Comparison of ENCODE assay signal across 18 cellular contexts in the genomic region with DNA sequence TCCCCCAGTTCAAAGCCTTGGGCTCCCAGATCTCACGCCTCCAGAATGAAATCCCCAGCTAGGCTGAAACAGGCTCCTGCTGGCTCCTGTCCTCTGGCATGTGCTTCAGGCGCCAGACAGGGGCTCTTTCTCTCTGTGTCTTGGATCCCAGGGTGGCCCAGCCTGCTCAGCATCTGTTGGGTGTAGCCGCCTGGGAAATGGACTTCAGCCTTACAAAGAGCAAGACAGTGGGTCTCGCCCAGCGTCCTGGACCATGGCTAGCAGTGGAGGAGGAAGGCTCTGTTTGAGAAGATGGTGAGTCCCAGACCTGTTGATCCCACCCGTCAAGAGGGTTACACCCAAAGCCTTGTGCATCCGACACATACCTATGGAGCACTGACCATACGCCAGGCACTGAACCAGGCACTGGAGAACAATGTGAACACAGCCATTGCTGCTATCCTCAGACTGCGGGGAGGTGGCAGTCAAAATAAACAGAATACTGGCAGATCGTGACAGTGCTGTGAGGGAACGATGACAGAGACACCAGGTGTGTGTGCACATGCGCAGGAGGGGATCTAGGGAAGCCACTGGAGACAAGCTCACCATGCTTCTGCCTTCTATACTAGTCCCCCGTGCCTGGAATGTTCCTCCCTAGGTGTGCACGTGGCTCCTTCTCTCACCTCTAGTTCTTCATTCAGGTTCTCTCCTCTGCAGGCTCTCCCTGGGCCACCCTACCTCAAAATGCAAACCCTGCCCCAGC.
DNase-seq lines count a peak whose midpoint lies in the region; ATAC-seq, FAIRE-seq and TF ChIP-seq lines count a peak whose summit lies in the region.
"Had no signal": no experiment of that assay in that cellular context is flagged by ENCODE, and none has a peak within 500 bp of the region (broad histone marks: within the 10 kb centered on the region; RNA-seq: fewer than 3 reads in every experiment).

No MANE protein-coding gene starts in this region.

- no peak overlapping the region for H3K4me3 ChIP-seq in coronary artery

- CTCF ChIA-PET in activated naive CD4-positive, alpha-beta T cell treated with anti-CD3 and anti-CD28 coated beads for 36 hours (lab: Charles Lee) = no interaction called here

- no peak for DNase-seq in stimulated activated naive CD8-positive, alpha-beta T cell treated with anti-CD3 and anti-CD28 coated beads, Interleukin-15, amount 100 ng/mL, for 72 hours
- no peak for DNase-seq in stimulated activated naive CD8-positive, alpha-beta T cell treated with anti-CD3 and anti-CD28 coated beads, Interleukin-15, Interleukin-2, amounts not matched to agents 100 U/mL and 50 U/mL, for 24 hours
- DNase-seq in coronary artery (ENCODE audit: low spot score) = peak; percentile 49
- DNase-seq in D721Med (ENCODE audit: insufficient read length, low spot score) = no peak
- no peak for DNase-seq in activated naive CD4-positive, alpha-beta T cell treated with anti-CD3 and anti-CD28 coated beads for 36 hours
- DNase-seq in NCI-H2227 (lab: John Stamatoyannopoulos, UW; ENCODE audit: unreplicated experiment) = no peak
- DNase-seq: C1 segment of cervical spinal cord; Calu3; CD4-positive, alpha-beta T cell; DND-41; GDM1; GOT3; H9 had no signal

- intact Hi-C loops in activated naive CD4-positive, alpha-beta T cell treated with anti-CD3 and anti-CD28 coated beads for 36 hours (cut with micrococcal nuclease) = no loop called here

- no peak overlapping the region for H3K27ac Mint-ChIP-seq in stimulated activated naive CD8-positive, alpha-beta T cell treated with anti-CD3 and anti-CD28 coated beads, Interleukin-15, amount 100 ng/mL, for 72 hours
- no peak overlapping the region for H3K27ac Mint-ChIP-seq in stimulated activated memory B cell treated with anti-CD40 and anti-IgM and Interleukin-4, amounts not matched to agents 10 μg/mL and 1 μg/mL and 100 μg/mL, for 72 hours
- H3K27ac Mint-ChIP-seq in activated naive CD4-positive, alpha-beta T cell treated with anti-CD3 and anti-CD28 coated beads for 36 hours = no peak overlapping the region
- H3K27ac Mint-ChIP-seq: B cell; CD4-positive, alpha-beta T cell; H9 had no signal

- TF ChIP-seq CTCF in coronary artery (IDR thresholded peaks at IDR 0.05) (no peak), D721Med (IDR thresholded peaks at IDR 0.05; ENCODE audit: insufficient read depth, missing control alignments) (no peak)

- no peak overlapping the region for H3K27ac ChIP-seq in coronary artery

- H3K4me3 Mint-ChIP-seq in stimulated activated naive CD8-positive, alpha-beta T cell treated with anti-CD3 and anti-CD28 coated beads, Interleukin-15, amount 100 ng/mL, for 72 hours = no peak overlapping the region
- no peak overlapping the region for H3K4me3 Mint-ChIP-seq in stimulated activated memory B cell treated with anti-CD40 and anti-IgM and Interleukin-4, amounts not matched to agents 10 μg/mL and 1 μg/mL and 100 μg/mL, for 72 hours
- H3K4me3 Mint-ChIP-seq in activated naive CD4-positive, alpha-beta T cell treated with anti-CD3 and anti-CD28 coated beads for 36 hours = no peak overlapping the region
- H3K4me3 Mint-ChIP-seq: B cell; CD4-positive, alpha-beta T cell; H9 had no signal

- peak; percentile 21 for ATAC-seq in stimulated activated naive CD8-positive, alpha-beta T cell treated with anti-CD3 and anti-CD28 coated beads, Interleukin-15, amount 100 ng/mL, for 72 hours
- ATAC-seq in stimulated activated naive CD8-positive, alpha-beta T cell treated with anti-CD3 and anti-CD28 coated beads, Interleukin-15, Interleukin-2, amounts not matched to agents 100 U/mL and 50 U/mL, for 24 hours = no peak
- peak; percentile 41 for ATAC-seq in stimulated activated memory B cell treated with anti-CD40 and anti-IgM and Interleukin-4, amounts not matched to agents 10 μg/mL and 1 μg/mL and 100 μg/mL, for 72 hours

- no peaks in the 10 kb centered on the region for H3K36me3 Mint-ChIP-seq in stimulated activated memory B cell treated with anti-CD40 and anti-IgM and Interleukin-4, amounts not matched to agents 10 μg/mL and 1 μg/mL and 100 μg/mL, for 72 hours
- no peaks in the 10 kb centered on the region for H3K36me3 Mint-ChIP-seq in activated naive CD4-positive, alpha-beta T cell treated with anti-CD3 and anti-CD28 coated beads for 36 hours (ENCODE audit: low read depth)

- peaks cover 32% of the 10 kb centered on the region for H3K27me3 Mint-ChIP-seq in stimulated activated naive CD8-positive, alpha-beta T cell treated with anti-CD3 and anti-CD28 coated beads, Interleukin-15, amount 100 ng/mL, for 72 hours
- H3K27me3 Mint-ChIP-seq in stimulated activated memory B cell treated with anti-CD40 and anti-IgM and Interleukin-4, amounts not matched to agents 10 μg/mL and 1 μg/mL and 100 μg/mL, for 72 hours = peaks cover 40% of the 10 kb centered on the region
- peaks cover 4% of the 10 kb centered on the region for H3K27me3 Mint-ChIP-seq in activated naive CD4-positive, alpha-beta T cell treated with anti-CD3 and anti-CD28 coated beads for 36 hours (ENCODE audit: low read depth)

- H3K4me1 Mint-ChIP-seq in stimulated activated naive CD8-positive, alpha-beta T cell treated with anti-CD3 and anti-CD28 coated beads, Interleukin-15, amount 100 ng/mL, for 72 hours = no peaks in the 10 kb centered on the region
- no peaks in the 10 kb centered on the region for H3K4me1 Mint-ChIP-seq in stimulated activated memory B cell treated with anti-CD40 and anti-IgM and Interleukin-4, amounts not matched to agents 10 μg/mL and 1 μg/mL and 100 μg/mL, for 72 hours
- no peaks in the 10 kb centered on the region for H3K4me1 Mint-ChIP-seq in activated naive CD4-positive, alpha-beta T cell treated with anti-CD3 and anti-CD28 coated beads for 36 hours (ENCODE audit: low read depth)
- H3K4me1 Mint-ChIP-seq: B cell, H9 had no signal

- no peak for FAIRE-seq in D721Med (lab: Jason Lieb, UNC)
- FAIRE-seq: A204.1, GM12892, HTR-8/SVneo had no signal

- H3K9me3 Mint-ChIP-seq in stimulated activated naive CD8-positive, alpha-beta T cell treated with anti-CD3 and anti-CD28 coated beads, Interleukin-15, amount 100 ng/mL, for 72 hours = no peaks in the 10 kb centered on the region
- no peaks in the 10 kb centered on the region for H3K9me3 Mint-ChIP-seq in stimulated activated memory B cell treated with anti-CD40 and anti-IgM and Interleukin-4, amounts not matched to agents 10 μg/mL and 1 μg/mL and 100 μg/mL, for 72 hours
- no peaks in the 10 kb centered on the region for H3K9me3 Mint-ChIP-seq in activated naive CD4-positive, alpha-beta T cell treated with anti-CD3 and anti-CD28 coated beads for 36 hours
- H3K9me3 Mint-ChIP-seq: CD4-positive, alpha-beta T cell; H9 had no signal
